1 cellular context compared by ENCODE assay signal in the genomic region with DNA sequence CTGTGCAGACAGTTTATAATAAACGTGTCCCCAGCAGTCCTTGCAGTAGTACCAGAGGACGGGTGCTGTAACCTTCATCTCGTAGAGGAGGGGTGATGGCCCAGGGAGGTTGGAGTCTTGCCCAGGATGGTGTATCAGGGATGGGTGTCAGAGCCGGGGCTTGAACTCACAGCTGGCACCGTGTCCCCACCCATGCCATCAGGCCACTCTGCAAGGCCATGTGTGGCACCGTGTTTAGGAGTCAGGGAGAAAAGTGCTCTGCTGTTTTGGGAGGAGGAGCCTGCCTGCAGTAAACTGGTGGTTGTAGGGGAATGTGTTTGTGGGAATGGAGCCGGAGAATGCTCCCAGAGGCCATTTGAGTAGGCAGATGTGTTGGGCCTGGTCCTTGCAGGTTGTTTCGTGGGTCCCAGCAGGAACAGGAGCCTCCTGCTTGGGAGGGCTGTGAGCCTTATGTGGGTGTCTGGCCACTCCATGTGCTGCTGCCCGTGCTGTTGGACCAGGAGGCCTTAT.
TF ChIP-seq lines count a peak whose summit lies in the region.

No MANE protein-coding gene starts in this region.

TF ChIP-seq in H1, 55 proteins besides CTCF, POLR2A, EP300 and RAD21:
- TF ChIP-seq CBX8 (IDR thresholded peaks at IDR 0.05; ENCODE audit: borderline replicate concordance, low read depth, low read length) (no peak), BRCA1 (IDR thresholded peaks at IDR 0.05; ENCODE audit: low read depth, low read length) (no peak), TAF7 (optimal IDR thresholded peaks at IDR 0.05; ENCODE audit: borderline replicate concordance, low read depth, low read length) (no peak), SIN3A (conservative IDR thresholded peaks at IDR 0.05 in 1 of 2, IDR thresholded peaks at IDR 0.05 in 1 of 2; ENCODE audit: low read depth in 1 of 2, low read length in 2 of 2) (no peak), BACH1 (IDR thresholded peaks at IDR 0.05; ENCODE audit: low read length) (no peak)
